In genomic region chr7:155438778-155439177, GRCh38 we compare ENCODE assay signal across 22 cellular contexts. TPM values are rescaled to one million over a fixed set of nuclear protein-coding genes. Genes with fewer than 3 reads are reported as not detected.
"Had no signal": no experiment of that assay in that cellular context is flagged by ENCODE, and none has a peak within 500 bp of the region (broad histone marks: within the 10 kb centered on the region; RNA-seq: fewer than 3 reads in every experiment).

No MANE protein-coding gene starts in this region.

- H3K9me3 ChIP-seq: SK-N-SH had no signal

- ATAC-seq: HepG2 had no signal

- DNase-seq: IMR-90, Karpas-422, KG1, MM.1S, NCI-H1092 treated with DMSO at 0.1 percent for 48 hours, NCI-H1436, NCI-H187, NCI-H2029, NCI-H2081 treated with DMSO at 0.1 percent for 48 hours, NCI-H2171, NCI-H226, NCI-H446, NCI-H510A, NCI-H524 treated with DMSO at 0.1 percent for 48 hours, NCI-H69, NCI-H774, RPMI8226, SHP77, SK-N-SH, SW 1271 had no signal

RNA-seq across cellular contexts. Expression of gene EN2, which starts 19.2 kb away (rescaled TPM):
- total RNA-seq: HepG2, HT1080, IMR-90 had no signal
- polyA plus RNA-seq: HepG2, IMR-90 had no signal
